Comparison of ENCODE assay signal across 9 cellular contexts in genomic region chr14:75543258-75543657, GRCh38. TPM values are rescaled to one million over a fixed set of nuclear protein-coding genes. Genes with fewer than 3 reads are reported as not detected.
DNase-seq lines count a peak whose midpoint lies in the region; TF ChIP-seq lines count a peak whose summit lies in the region.
"Had no signal": no experiment of that assay in that cellular context is flagged by ENCODE, and none has a peak within 500 bp of the region (broad histone marks: within the 10 kb centered on the region; RNA-seq: fewer than 3 reads in every experiment).

No MANE protein-coding gene starts in this region.

- H3K36me3 ChIP-seq in SU-DHL-6 (ENCODE audit: low read length) (no peaks in the 10 kb centered on the region), urinary bladder (ENCODE audit: insufficient read depth) (no peaks in the 10 kb centered on the region), ovary (no peaks in the 10 kb centered on the region)

- H3K27me3 Mint-ChIP-seq in activated naive CD4-positive, alpha-beta T cell treated with anti-CD3 and anti-CD28 coated beads, Interleukin-2, amount 50 U/mL, for 24 hours = no peaks in the 10 kb centered on the region
- peaks cover 4% of the 10 kb centered on the region for H3K27me3 Mint-ChIP-seq in endothelial cell (ENCODE audit: unreplicated experiment)

- H3K4me3 Mint-ChIP-seq in activated naive CD4-positive, alpha-beta T cell treated with anti-CD3 and anti-CD28 coated beads, Interleukin-2, amount 50 U/mL, for 24 hours = peak overlapping the region; percentile 79
- no peak overlapping the region for H3K4me3 Mint-ChIP-seq in endothelial cell (ENCODE audit: unreplicated experiment)

- no peak for TF ChIP-seq POLR2A in ovary (IDR thresholded peaks at IDR 0.05)

- H3K4me3 ChIP-seq in SU-DHL-6 (ENCODE audit: insufficient read depth, low read length, poor library complexity, severe bottlenecking) = no peak overlapping the region
- no peak overlapping the region for H3K4me3 ChIP-seq in urinary bladder (ENCODE audit: low read depth, low read length)
- no peak overlapping the region for H3K4me3 ChIP-seq in ovary

- H2AFZ ChIP-seq in SU-DHL-6 (ENCODE audit: low read depth, low read length, severe bottlenecking) = peak overlapping the region; percentile 31

- no peaks in the 10 kb centered on the region for H3K9me2 ChIP-seq in SU-DHL-6 (replicated peaks; ENCODE audit: insufficient read depth, low read length)

- peaks cover 27% of the 10 kb centered on the region for H3K36me3 Mint-ChIP-seq in activated naive CD4-positive, alpha-beta T cell treated with anti-CD3 and anti-CD28 coated beads, Interleukin-2, amount 50 U/mL, for 24 hours
- H3K36me3 Mint-ChIP-seq in endothelial cell (ENCODE audit: low read depth, unreplicated experiment) = no peaks in the 10 kb centered on the region

- no peaks in the 10 kb centered on the region for H4K20me1 ChIP-seq in SU-DHL-6 (ENCODE audit: low read depth, low read length)

- H3K9me3 ChIP-seq in SU-DHL-6 (ENCODE audit: insufficient read depth, low read length) (no peaks in the 10 kb centered on the region), ovary (no peaks in the 10 kb centered on the region)

- no peaks in the 10 kb centered on the region for H3K79me2 ChIP-seq in SU-DHL-6 (ENCODE audit: insufficient read depth, low read length)

- H3F3A ChIP-seq in SU-DHL-6 (ENCODE audit: insufficient read depth) = 0 out of 2 replicates have a peak, but pooled peaks cover 11% of the 10 kb centered on the region

- no peaks in the 10 kb centered on the region for H3K9me3 Mint-ChIP-seq in activated naive CD4-positive, alpha-beta T cell treated with anti-CD3 and anti-CD28 coated beads, Interleukin-2, amount 50 U/mL, for 24 hours
- H3K9me3 Mint-ChIP-seq in endothelial cell (ENCODE audit: unreplicated experiment) = no peaks in the 10 kb centered on the region

- H3K27ac ChIP-seq in SU-DHL-6 (ENCODE audit: low read depth, low read length) = peak overlapping the region; percentile 65
- H3K27ac ChIP-seq in layer of hippocampus (ENCODE audit: low read depth, low read length) = peak overlapping the region; percentile 65
- H3K27ac ChIP-seq in urinary bladder (ENCODE audit: low read depth) = peak overlapping the region; percentile 74
- H3K27ac ChIP-seq in ovary = no peak overlapping the region

- H3K27ac Mint-ChIP-seq in activated naive CD4-positive, alpha-beta T cell treated with anti-CD3 and anti-CD28 coated beads, Interleukin-2, amount 50 U/mL, for 24 hours = peak overlapping the region; percentile 97
- H3K27ac Mint-ChIP-seq in endothelial cell (ENCODE audit: unreplicated experiment) = no peak overlapping the region

- H3K4me1 ChIP-seq in urinary bladder (ENCODE audit: insufficient read depth) = no peaks in the 10 kb centered on the region
- H3K4me1 ChIP-seq in ovary (ENCODE audit: insufficient read depth) = no peaks in the 10 kb centered on the region

- H3K9ac ChIP-seq in SU-DHL-6 (ENCODE audit: low read length) = peak overlapping the region; percentile 30; the same call in 1 of the 2 replicates

- TF ChIP-seq CTCF in SU-DHL-6 (IDR thresholded peaks at IDR 0.05; ENCODE audit: insufficient read depth, low read length, poor library complexity, severe bottlenecking) = no peak
- no peak for TF ChIP-seq CTCF in endothelial cell (IDR thresholded peaks at IDR 0.05; ENCODE audit: unreplicated experiment)
- TF ChIP-seq CTCF in ovary (IDR thresholded peaks at IDR 0.05) = no peak

- H3K27me3 ChIP-seq in SU-DHL-6 (ENCODE audit: low read length) (no peaks in the 10 kb centered on the region), layer of hippocampus (ENCODE audit: control insufficient read depth, insufficient read depth, low read length) (no peaks in the 10 kb centered on the region), ovary (no peaks in the 10 kb centered on the region)

- H3K4me2 ChIP-seq in SU-DHL-6 (ENCODE audit: low read depth, low read length, poor library complexity, severe bottlenecking) = peak overlapping the region; percentile 44

- peaks cover 63% of the 10 kb centered on the region for H3K4me1 Mint-ChIP-seq in activated naive CD4-positive, alpha-beta T cell treated with anti-CD3 and anti-CD28 coated beads, Interleukin-2, amount 50 U/mL, for 24 hours
- H3K4me1 Mint-ChIP-seq in endothelial cell (ENCODE audit: unreplicated experiment) = peaks cover 5% of the 10 kb centered on the region

- intact Hi-C loops in ovary (cut with DNase I) = no loop called here

- no peak for TF ChIP-seq EP300 in ovary (IDR thresholded peaks at IDR 0.05)

- 60% methylated on average over 4 of the region's 4 CpGs for WGBS in urinary bladder
- WGBS in ovary, 3 donors = 56 to 77% (median 72%) methylated on average over 4 of the region's 4 CpGs

- DNase-seq in activated naive CD4-positive, alpha-beta T cell (lab: John Stamatoyannopoulos, UW) = no peak
- DNase-seq in endothelial cell (ENCODE audit: low spot score) = no peak
- no peak for DNase-seq in NCI-H345 treated with DMSO at 0.1 percent for 48 hours (lab: John Stamatoyannopoulos, UW; ENCODE audit: unreplicated experiment)
- no peak for DNase-seq in ovary
- DNase-seq: NCI-H774 had no signal

RNA-seq across cellular contexts. Expression of gene BATF, which starts 21.0 kb away (rescaled TPM):
- 5.1 TPM for total RNA-seq in urinary bladder
- 8.9 TPM for polyA plus RNA-seq in urinary bladder
- total RNA-seq in endothelial cell (ENCODE audit: unreplicated experiment) = not detected
- 1 to 10 TPM in 3 of 7 donors, under 1 TPM in 4; 0.45 to 1.7 (median 0.69) TPM for total RNA-seq in ovary
- polyA plus RNA-seq in ovary = 1 to 10 TPM in 1 of 2 donors, under 1 TPM in 1; 0.67 to 1.5 TPM

RNA-seq across cellular contexts. Expression of gene FLVCR2, which starts 35.2 kb away (rescaled TPM):
- total RNA-seq in urinary bladder = 4.9 TPM
- polyA plus RNA-seq in urinary bladder = 3.6 TPM
- 50.6 TPM for total RNA-seq in endothelial cell (ENCODE audit: unreplicated experiment)
- 10 to 100 TPM in 1 of 7 donors, 1 to 10 TPM in 6; 1.5 to 18.4 (median 4.4) TPM for total RNA-seq in ovary
- polyA plus RNA-seq in ovary = 1 to 10 TPM; 2.1 to 7.2 TPM

Comparison
In these comparisons a context has a peak if more than half of its experiments do, and no peak if none do; other contexts are left out.
1. H3K27ac ChIP-seq: peak in SU-DHL-6 (single experiment), layer of hippocampus (single experiment) and urinary bladder (single experiment); none in ovary (0 of 2).